In genomic region chrX:11908371-11908770, GRCh38 we compare ENCODE assay signal across 9 cellular contexts.
A peak's percentile ranks its signal among the peaks of the same experiment; 100 is the strongest.
DNase-seq lines count a peak whose midpoint lies in the region; ATAC-seq lines count a peak whose summit lies in the region.
"Had no signal": no experiment of that assay in that cellular context is flagged by ENCODE, and none has a peak within 500 bp of the region (broad histone marks: within the 10 kb centered on the region; RNA-seq: fewer than 3 reads in every experiment).

No MANE protein-coding gene starts in this region.

- no peak overlapping the region for H3K27ac Mint-ChIP-seq in activated T-helper 2 cell treated with anti-CD3 and anti-CD28 coated beads, Interferon-gamma antibody, Interleukin-2, Interleukin-4, amounts not matched to agents 10 μg/mL and 5 μg/mL and 100 μg/mL, durations not matched to agents 14 hours and 24 hours and 36 hours

- no peaks in the 10 kb centered on the region for H3K27me3 ChIP-seq in neuronal stem cell (ENCODE audit: control insufficient read depth in 3 of 3, insufficient read depth in 3 of 3, low read depth in 1 of 3, low read length in 3 of 3)

- no peak overlapping the region for H3K4me3 ChIP-seq in neuronal stem cell (ENCODE audit: low read length in 2 of 2)

- no peak overlapping the region for H4K91ac ChIP-seq in neuronal stem cell (ENCODE audit: low read depth, low read length, poor library complexity)

- H2BK12ac ChIP-seq in neuronal stem cell (ENCODE audit: low read length), result no peak overlapping the region

- H2BK120ac ChIP-seq in neuronal stem cell (ENCODE audit: low read depth, low read length), result no peak overlapping the region

- H2BK5ac ChIP-seq in neuronal stem cell (ENCODE audit: low read length), result no peak overlapping the region

- no peaks in the 10 kb centered on the region for H3K36me3 Mint-ChIP-seq in activated T-helper 2 cell treated with anti-CD3 and anti-CD28 coated beads, Interferon-gamma antibody, Interleukin-2, Interleukin-4, amounts not matched to agents 10 μg/mL and 5 μg/mL and 100 μg/mL, durations not matched to agents 14 hours and 24 hours and 36 hours (ENCODE audit: low read depth)
- H3K36me3 Mint-ChIP-seq: CD8-positive, alpha-beta memory T cell had no signal

- H3K4me3 Mint-ChIP-seq in activated T-helper 2 cell treated with anti-CD3 and anti-CD28 coated beads, Interferon-gamma antibody, Interleukin-2, Interleukin-4, amounts not matched to agents 10 μg/mL and 5 μg/mL and 100 μg/mL, durations not matched to agents 14 hours and 24 hours and 36 hours (ENCODE audit: low read depth), result no peak overlapping the region
- H3K4me3 Mint-ChIP-seq: CD8-positive, alpha-beta memory T cell had no signal

- no peak overlapping the region for H2BK15ac ChIP-seq in neuronal stem cell (ENCODE audit: low read length)

- H2AK5ac ChIP-seq in neuronal stem cell (ENCODE audit: low read depth, low read length), result no peak overlapping the region

- no CpG with 5 or more reads among the region's 2 CpGs for WGBS in neuronal stem cell (ENCODE audit: extremely low coverage in 2 of 2, insufficient read length in 2 of 2, insufficient replicate concordance in 1 of 2), 2 donors

- H3K9me3 ChIP-seq in neuronal stem cell (replicated peaks in 1 of 2; ENCODE audit: control insufficient read depth in 2 of 2, insufficient read depth in 1 of 2, low read depth in 1 of 2, low read length in 2 of 2), result no peaks in the 10 kb centered on the region

- intact Hi-C loops in activated T-helper 2 cell treated with anti-CD3 and anti-CD28 coated beads, Interferon-gamma antibody, Interleukin-2, Interleukin-4, amounts not matched to agents 10 μg/mL and 5 μg/mL and 100 μg/mL, durations not matched to agents 14 hours and 24 hours and 36 hours (cut with micrococcal nuclease), result loop anchor here (1.0 to 2.0 kb wide), 2 partner anchors 121 to 376 kb away; no protein-coding TSS in a partner anchor

- H3K27me3 Mint-ChIP-seq in activated T-helper 2 cell treated with anti-CD3 and anti-CD28 coated beads, Interferon-gamma antibody, Interleukin-2, Interleukin-4, amounts not matched to agents 10 μg/mL and 5 μg/mL and 100 μg/mL, durations not matched to agents 14 hours and 24 hours and 36 hours (ENCODE audit: low read depth), result peaks cover 2% of the 10 kb centered on the region

- DNase-seq in NCI-H1694 treated with DMSO at 0.1 percent for 48 hours (lab: John Stamatoyannopoulos, UW), result peak; percentile 1
- DNase-seq in NCI-H1694 (lab: John Stamatoyannopoulos, UW), result no peak
- DNase-seq in LHCN-M2 (ENCODE audit: low read depth), result peak; percentile 42
- DNase-seq in activated T-helper 2 cell treated with anti-CD3 and anti-CD28 coated beads, Interferon-gamma antibody, Interleukin-2, Interleukin-4, amounts not matched to agents 10 μg/mL and 5 μg/mL and 100 μg/mL, durations not matched to agents 14 hours and 24 hours and 36 hours (ENCODE audit: low spot score), result peak; percentile 8
- DNase-seq in myocyte (ENCODE audit: low read depth), result peak; percentile 25
- DNase-seq in substantia nigra (lab: John Stamatoyannopoulos, UW), result no peak
- DNase-seq in neuronal stem cell (ENCODE audit: low spot score), result no peak

- no peak overlapping the region for H3K23ac ChIP-seq in neuronal stem cell (ENCODE audit: low read depth, low read length, poor library complexity)

- H2AFZ ChIP-seq in neuronal stem cell (ENCODE audit: low read length), result no peak overlapping the region

- peak; percentile 87 for ATAC-seq in GM21529 (IDR thresholded peaks at IDR 0.05; ENCODE audit: unreplicated experiment)

- H3K9ac ChIP-seq in neuronal stem cell (ENCODE audit: low read depth, low read length, poor library complexity), result no peak overlapping the region

- no peaks in the 10 kb centered on the region for H3K36me3 ChIP-seq in neuronal stem cell (replicated peaks in 1 of 2; ENCODE audit: control insufficient read depth in 2 of 2, insufficient read depth in 2 of 2, low read length in 2 of 2)

- no peak overlapping the region for H3K14ac ChIP-seq in neuronal stem cell (ENCODE audit: low read length)

- no peak overlapping the region for H3K4me2 ChIP-seq in neuronal stem cell (ENCODE audit: insufficient read depth, low read length, poor library complexity, severe bottlenecking)

- H4K8ac ChIP-seq in neuronal stem cell (ENCODE audit: low read depth, low read length), result no peak overlapping the region

- H3K27ac ChIP-seq in substantia nigra (ENCODE audit: low read depth, low read length, poor library complexity, severe bottlenecking), result no peak overlapping the region
- H3K27ac ChIP-seq in neuronal stem cell (replicated peaks; ENCODE audit: low read length), result no peak overlapping the region

- H3K4me1 ChIP-seq in neuronal stem cell (ENCODE audit: control insufficient read depth in 2 of 2, insufficient read depth in 1 of 2, low read depth in 1 of 2, low read length in 2 of 2), result no peaks in the 10 kb centered on the region

- no peak overlapping the region for H3K4ac ChIP-seq in neuronal stem cell (ENCODE audit: low read length)

- no peaks in the 10 kb centered on the region for H3K9me3 Mint-ChIP-seq in activated T-helper 2 cell treated with anti-CD3 and anti-CD28 coated beads, Interferon-gamma antibody, Interleukin-2, Interleukin-4, amounts not matched to agents 10 μg/mL and 5 μg/mL and 100 μg/mL, durations not matched to agents 14 hours and 24 hours and 36 hours

- H3K79me1 ChIP-seq in neuronal stem cell (ENCODE audit: low read depth, low read length), result no peaks in the 10 kb centered on the region

- H3K18ac ChIP-seq in neuronal stem cell (ENCODE audit: low read length), result no peak overlapping the region

- H3K4me1 Mint-ChIP-seq in activated T-helper 2 cell treated with anti-CD3 and anti-CD28 coated beads, Interferon-gamma antibody, Interleukin-2, Interleukin-4, amounts not matched to agents 10 μg/mL and 5 μg/mL and 100 μg/mL, durations not matched to agents 14 hours and 24 hours and 36 hours (ENCODE audit: low read depth), result no peaks in the 10 kb centered on the region
- H3K4me1 Mint-ChIP-seq: CD8-positive, alpha-beta memory T cell had no signal

Comparison
In these comparisons a context has a peak if more than half of its experiments do, and no peak if none do; other contexts are left out.
1. DNase-seq: peak in NCI-H1694 treated with DMSO at 0.1 percent for 48 hours (single experiment), LHCN-M2 (single experiment), activated T-helper 2 cell treated with anti-CD3 and anti-CD28 coated beads, Interferon-gamma antibody, Interleukin-2, Interleukin-4, amounts not matched to agents 10 μg/mL and 5 μg/mL and 100 μg/mL, durations not matched to agents 14 hours and 24 hours and 36 hours (single experiment) and myocyte (single experiment); none in NCI-H1694 (single experiment), substantia nigra (0 of 49) and neuronal stem cell (single experiment).